ENCODE assay signal across 2 cellular contexts in genomic region chr11:129786112-129786416, GRCh38. TPM values are rescaled to one million over a fixed set of nuclear protein-coding genes. Genes with fewer than 3 reads are reported as not detected.
"Had no signal": no experiment of that assay in that cellular context is flagged by ENCODE, and none has a peak within 500 bp of the region (broad histone marks: within the 10 kb centered on the region; RNA-seq: fewer than 3 reads in every experiment).

No MANE protein-coding gene starts in this region.

RNA-seq across cellular contexts. Expression of gene TMEM45B, which starts 29.6 kb away (rescaled TPM):
- total RNA-seq: activated B cell treated with CpG ODN at 0.5 μM for 24 hours, astrocyte had no signal
